Comparison of ENCODE assay signal across 21 cellular contexts in the genomic region with DNA sequence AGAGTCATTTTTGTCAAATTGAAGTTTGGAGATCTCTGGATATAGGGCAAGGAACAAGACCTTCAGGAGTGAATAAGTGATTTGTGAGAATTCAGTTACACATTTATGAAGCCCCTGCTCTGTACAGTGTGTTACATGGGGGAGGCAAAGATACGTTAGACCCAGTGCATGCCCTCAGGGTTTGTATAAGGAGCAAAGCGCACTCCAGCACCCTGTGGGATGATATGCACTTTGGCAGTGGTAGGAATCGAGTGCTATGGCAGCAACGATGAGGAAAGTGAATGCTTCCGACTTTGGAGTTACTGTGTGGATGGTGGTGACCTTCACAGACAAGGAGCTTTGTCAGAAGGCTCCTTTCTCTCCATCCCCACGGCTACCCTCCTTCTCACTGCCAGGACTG.
A peak's percentile ranks its signal among the peaks of the same experiment; 100 is the strongest.
DNase-seq lines count a peak whose midpoint lies in the region; ATAC-seq, FAIRE-seq and TF ChIP-seq lines count a peak whose summit lies in the region.
"Had no signal": no experiment of that assay in that cellular context is flagged by ENCODE, and none has a peak within 500 bp of the region (broad histone marks: within the 10 kb centered on the region; RNA-seq: fewer than 3 reads in every experiment).

No MANE protein-coding gene starts in this region.

- BruUV-seq in HepG2 (replicated peaks; lab: Mats Ljungman, UMichigan): no TSS peak

- H2AFZ ChIP-seq in HepG2 (ENCODE audit: low read length): peak overlapping the region; percentile 16

- no peaks in the 10 kb centered on the region for H3K79me2 ChIP-seq in HepG2 (ENCODE audit: insufficient read depth, low read length)

- 47% methylated on average over 6 of the region's 6 CpGs for WGBS in HepG2 (ENCODE audit: low lambda C conversion rate)
- WGBS in right lobe of liver (ENCODE audit: insufficient coverage, low coverage, low lambda C conversion rate, missing lambda C conversion rate): 88% methylated on average over 1 of the region's 6 CpGs

- no peak for TF ChIP-seq RAD21 in HepG2 (CRISPR knock-in tag; IDR thresholded peaks at IDR 0.05)

- no peaks in the 10 kb centered on the region for H3K9me3 ChIP-seq in HepG2 (ENCODE audit: low read length)
- no peaks in the 10 kb centered on the region for H3K9me3 ChIP-seq in right lobe of liver
- H3K9me3 ChIP-seq: A549, Caco-2 had no signal

- POLR2A ChIA-PET in HepG2 (lab: Yijun Ruan, JAX): no interaction called here

- H3K36me3 ChIP-seq in HepG2 (replicated peaks in 1 of 2; ENCODE audit: control insufficient read depth in 1 of 2, insufficient read depth in 2 of 2, low read length in 2 of 2) (peaks cover 5 to 6% of the 10 kb centered on the region in 2 experiments; a peak in 3 of 5 replicates), right lobe of liver (peaks cover 0 to 2% (median 0%) of the 10 kb centered on the region in 4 donors), bronchial epithelial cell (ENCODE audit: control insufficient read depth, insufficient read depth, low read length) (no peaks in the 10 kb centered on the region)

- peak; percentile 69 for DNase-seq in HepG2 (ENCODE audit: low spot score)
- no peak for DNase-seq in right lobe of liver
- no peak for DNase-seq in bronchial epithelial cell (ENCODE audit: low read depth)
- DNase-seq in amniotic stem cell (lab: John Stamatoyannopoulos, UW): no peak
- DNase-seq: AML-193; Caco-2; Calu3; CD4-positive, alpha-beta T cell; CD8-positive, alpha-beta T cell; DMS79 treated with DMSO at 0.1 percent for 48 hours; GF-D8 had no signal

- no peak for TF ChIP-seq CTCF in HepG2 (CRISPR knock-in tag; IDR thresholded peaks at IDR 0.05)
- TF ChIP-seq CTCF in right lobe of liver (IDR thresholded peaks at IDR 0.05): no peak
- TF ChIP-seq CTCF in bronchial epithelial cell (IDR thresholded peaks at IDR 0.05; ENCODE audit: insufficient read depth, low read length, severe bottlenecking): no peak

- CTCF ChIA-PET in HepG2 (lab: Yijun Ruan, JAX; ENCODE audit: low intra/inter-chr PET ratio, low total read pairs): no interaction called here

- H3K27ac ChIP-seq in HepG2 (ENCODE audit: extremely low read length, insufficient read depth, low read length) (peak overlapping the region; percentile 49), right lobe of liver (no peak overlapping the region)
- H3K27ac ChIP-seq: 22Rv1; A549; BLaER1 treated with 17β-estradiol and CSF1 and Interleukin-3, amounts not matched to agents 10 nM and 100 nM; C4-2B had no signal

- H3K9ac ChIP-seq in HepG2 (ENCODE audit: insufficient read depth, low read depth, low read length): peak overlapping the region; percentile 25
- H3K9ac ChIP-seq: BLaER1 treated with 17β-estradiol and CSF1 and Interleukin-3, amounts not matched to agents 10 nM and 100 nM had no signal

- intact Hi-C loops in HepG2 (cut with micrococcal nuclease; ENCODE audit: unreplicated experiment) (no loop called here), right lobe of liver (cut with DNase I) (no loop called here)

- H3K4me1 ChIP-seq in HepG2 (ENCODE audit: insufficient read depth, low read length) (peaks cover 38% of the 10 kb centered on the region), right lobe of liver (peaks cover 0 to 4% (median 0%) of the 10 kb centered on the region in 4 donors)

- in situ Hi-C loops in HepG2 (cut with HindIII; ENCODE audit: extremely low pct_ligation_motif_present, low pct_unique_long_range_greater_than_20kb): no loop called here

- ATAC-seq in HepG2 (peak; percentile 84), right lobe of liver (no peak), GM18868 (IDR thresholded peaks at IDR 0.05; ENCODE audit: unreplicated experiment) (no peak)
- ATAC-seq: A549; CD8-positive, alpha-beta T cell had no signal

- FAIRE-seq in HepG2 (lab: Jason Lieb, UNC): peak; percentile 89
- FAIRE-seq in bronchial epithelial cell (lab: Jason Lieb, UNC): peak; percentile 40
- FAIRE-seq: A549, D721Med, G401.6, GM12892, GM18507, GM19239 had no signal

- no peaks in the 10 kb centered on the region for H4K20me1 ChIP-seq in HepG2 (ENCODE audit: insufficient read depth, low read length)
- H4K20me1 ChIP-seq: BLaER1 treated with 17β-estradiol and CSF1 and Interleukin-3, amounts not matched to agents 10 nM and 100 nM had no signal

- peak overlapping the region; percentile 61 for H3K4me2 ChIP-seq in HepG2 (ENCODE audit: low read depth, low read length)
- H3K4me2 ChIP-seq: A549; BLaER1 treated with 17β-estradiol and CSF1 and Interleukin-3, amounts not matched to agents 10 nM and 100 nM had no signal

- no peaks in the 10 kb centered on the region for H3K27me3 ChIP-seq in HepG2 (ENCODE audit: control insufficient read depth in 1 of 2, insufficient read depth in 2 of 2, low read length in 2 of 2)
- H3K27me3 ChIP-seq in right lobe of liver: no peaks in the 10 kb centered on the region
- H3K27me3 ChIP-seq in bronchial epithelial cell (ENCODE audit: control insufficient read depth, insufficient read depth, low read length): no peaks in the 10 kb centered on the region
- H3K27me3 ChIP-seq: BLaER1 treated with 17β-estradiol and CSF1 and Interleukin-3, amounts not matched to agents 10 nM and 100 nM had no signal

- no peak for TF ChIP-seq EP300 in HepG2 (IDR thresholded peaks at IDR 0.05; ENCODE audit: low read depth in 2 of 2, low read length in 2 of 2)
- TF ChIP-seq EP300 in HepG2 (CRISPR knock-in tag; IDR thresholded peaks at IDR 0.05; ENCODE audit: borderline replicate concordance): no peak

- TF ChIP-seq POLR2A in HepG2 (IDR thresholded peaks at IDR 0.05; ENCODE audit: insufficient read depth in 1 of 2, low read depth in 2 of 2, low read length in 2 of 2) (no peak), right lobe of liver (IDR thresholded peaks at IDR 0.05) (no peak)

- no peak overlapping the region; a peak in 1 of 6 replicates for H3K4me3 ChIP-seq in HepG2 (replicated peaks in 1 of 3; ENCODE audit: insufficient read depth in 1 of 3, low read depth in 2 of 3, low read length in 3 of 3)
- no peak overlapping the region for H3K4me3 ChIP-seq in right lobe of liver
- no peak overlapping the region for H3K4me3 ChIP-seq in bronchial epithelial cell (ENCODE audit: low read depth, low read length)
- H3K4me3 ChIP-seq: A549; BLaER1 treated with 17β-estradiol and CSF1 and Interleukin-3, amounts not matched to agents 10 nM and 100 nM had no signal

TF ChIP-seq in HepG2, 621 proteins besides CTCF, POLR2A, EP300 and RAD21 (continues in another document):
- TF ChIP-seq ATAD3A (CRISPR knock-in tag; IDR thresholded peaks at IDR 0.05) (no peak), ZFP37 (CRISPR knock-in tag; IDR thresholded peaks at IDR 0.05; ENCODE audit: borderline replicate concordance) (no peak), ZNF772 (CRISPR knock-in tag; IDR thresholded peaks at IDR 0.05) (no peak), TEAD3 (CRISPR knock-in tag; optimal IDR thresholded peaks at IDR 0.05; ENCODE audit: borderline replicate concordance) (peak; percentile 34), NR2F2 (IDR thresholded peaks at IDR 0.05; ENCODE audit: borderline replicate concordance, low read depth) (no peak), RXRA (CRISPR knock-in tag; IDR thresholded peaks at IDR 0.05) (no peak; the same call in 1 of the 2 replicates), MAFK (conservative IDR thresholded peaks at IDR 0.05 in 1 of 2, IDR thresholded peaks at IDR 0.05 in 1 of 2; ENCODE audit: low read length in 2 of 2) (no peak), NFE2L1 (CRISPR knock-in tag; IDR thresholded peaks at IDR 0.05; ENCODE audit: borderline replicate concordance) (no peak), ZNF34 (CRISPR knock-in tag; IDR thresholded peaks at IDR 0.05; ENCODE audit: borderline replicate concordance) (no peak), ZNF713 (CRISPR knock-in tag; IDR thresholded peaks at IDR 0.05) (no peak), HNF4G (IDR thresholded peaks at IDR 0.05; ENCODE audit: borderline replicate concordance, low read depth, low read length) (peak; percentile 46; the same call in 1 of the 2 replicates), HNF4G (CRISPR knock-in tag; IDR thresholded peaks at IDR 0.05; ENCODE audit: borderline replicate concordance, low read depth) (no peak; the same call in 1 of the 2 replicates), STAG1 (CRISPR knock-in tag; IDR thresholded peaks at IDR 0.05) (0 out of 2 replicates have a peak, but pooled peaks have one; percentile 5), ZNF746 (CRISPR knock-in tag; IDR thresholded peaks at IDR 0.05) (no peak), NR3C1 (CRISPR knock-in tag; IDR thresholded peaks at IDR 0.05) (no peak), ZNF20 (CRISPR knock-in tag; IDR thresholded peaks at IDR 0.05) (no peak), DPF2 (CRISPR knock-in tag; IDR thresholded peaks at IDR 0.05; ENCODE audit: borderline replicate concordance, low read depth) (peak; percentile 42; the same call in 1 of the 2 replicates)
- TF ChIP-seq, protein P1, sequence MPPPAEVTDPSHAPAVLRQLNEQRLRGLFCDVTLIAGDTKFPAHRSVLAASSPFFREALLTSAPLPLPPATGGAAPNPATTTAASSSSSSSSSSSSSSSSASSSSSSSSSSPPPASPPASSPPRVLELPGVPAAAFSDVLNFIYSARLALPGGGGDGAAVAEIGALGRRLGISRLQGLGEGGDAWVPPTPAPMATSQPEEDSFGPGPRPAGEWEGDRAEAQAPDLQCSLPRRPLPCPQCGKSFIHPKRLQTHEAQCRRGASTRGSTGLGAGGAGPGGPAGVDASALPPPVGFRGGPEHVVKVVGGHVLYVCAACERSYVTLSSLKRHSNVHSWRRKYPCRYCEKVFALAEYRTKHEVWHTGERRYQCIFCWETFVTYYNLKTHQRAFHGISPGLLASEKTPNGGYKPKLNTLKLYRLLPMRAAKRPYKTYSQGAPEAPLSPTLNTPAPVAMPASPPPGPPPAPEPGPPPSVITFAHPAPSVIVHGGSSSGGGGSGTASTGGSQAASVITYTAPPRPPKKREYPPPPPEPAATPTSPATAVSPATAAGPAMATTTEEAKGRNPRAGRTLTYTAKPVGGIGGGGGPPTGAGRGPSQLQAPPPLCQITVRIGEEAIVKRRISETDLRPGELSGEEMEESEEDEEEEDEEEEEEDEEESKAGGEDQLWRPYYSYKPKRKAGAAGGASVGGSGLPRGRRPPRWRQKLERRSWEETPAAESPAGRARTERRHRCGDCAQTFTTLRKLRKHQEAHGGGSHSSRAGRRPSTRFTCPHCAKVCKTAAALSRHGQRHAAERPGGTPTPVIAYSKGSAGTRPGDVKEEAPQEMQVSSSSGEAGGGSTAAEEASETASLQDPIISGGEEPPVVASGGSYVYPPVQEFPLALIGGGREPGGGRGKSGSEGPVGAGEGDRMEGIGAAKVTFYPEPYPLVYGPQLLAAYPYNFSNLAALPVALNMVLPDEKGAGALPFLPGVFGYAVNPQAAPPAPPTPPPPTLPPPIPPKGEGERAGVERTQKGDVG (CRISPR knock-in tag; IDR thresholded peaks at IDR 0.05; ENCODE audit: borderline replicate concordance): no peak
- TF ChIP-seq, protein P2, sequence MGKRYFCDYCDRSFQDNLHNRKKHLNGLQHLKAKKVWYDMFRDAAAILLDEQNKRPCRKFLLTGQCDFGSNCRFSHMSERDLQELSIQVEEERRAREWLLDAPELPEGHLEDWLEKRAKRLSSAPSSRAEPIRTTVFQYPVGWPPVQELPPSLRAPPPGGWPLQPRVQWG (CRISPR knock-in tag; IDR thresholded peaks at IDR 0.05; ENCODE audit: borderline replicate concordance, low read depth): no peak
